ENCODE assay signal across 24 cellular contexts in the genomic region with DNA sequence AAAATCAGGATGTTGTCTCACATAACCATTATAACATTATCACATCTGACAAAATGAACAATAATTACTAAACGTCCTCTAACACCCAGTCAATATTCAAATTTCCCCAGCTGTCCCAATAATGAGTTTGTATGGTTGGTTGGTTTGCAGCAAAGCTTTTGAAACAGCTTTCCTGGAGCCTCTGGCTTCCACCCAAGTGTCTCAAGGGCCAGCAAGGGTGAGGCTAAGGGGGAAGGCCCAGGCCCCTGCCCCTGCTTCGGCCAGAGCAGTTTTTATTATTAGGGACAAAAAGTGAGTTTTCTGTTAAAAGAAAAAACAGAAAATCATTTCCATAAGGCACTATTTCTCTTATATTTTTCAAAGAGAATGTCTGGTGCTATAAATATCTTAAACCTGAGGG. TPM values are rescaled to one million over a fixed set of nuclear protein-coding genes. Genes with fewer than 3 reads are reported as not detected.
A peak's percentile ranks its signal among the peaks of the same experiment; 100 is the strongest.
DNase-seq lines count a peak whose midpoint lies in the region; ATAC-seq and TF ChIP-seq lines count a peak whose summit lies in the region.
"Had no signal": no experiment of that assay in that cellular context is flagged by ENCODE, and none has a peak within 500 bp of the region (broad histone marks: within the 10 kb centered on the region; RNA-seq: fewer than 3 reads in every experiment).

No MANE protein-coding gene starts in this region.

- no peaks in the 10 kb centered on the region for H3K4me1 ChIP-seq in upper lobe of right lung

- H3K4me1 Mint-ChIP-seq in neural crest cell (no peaks in the 10 kb centered on the region), glutamatergic neuron (ENCODE audit: low read depth, unreplicated experiment) (no peaks in the 10 kb centered on the region)

- TF ChIP-seq CTCF in neural crest cell (conservative IDR thresholded peaks at IDR 0.05) (no peak), glutamatergic neuron (IDR thresholded peaks at IDR 0.05; ENCODE audit: partially characterized antibody, unreplicated experiment) (no peak), upper lobe of right lung (IDR thresholded peaks at IDR 0.05) (no peak)

- H3K27me3 Mint-ChIP-seq in neural crest cell (ENCODE audit: low read depth) (peaks cover 2% of the 10 kb centered on the region), glutamatergic neuron (ENCODE audit: unreplicated experiment) (peaks cover 1% of the 10 kb centered on the region)

- intact Hi-C loops in upper lobe of right lung (cut with DNase I): no loop called here

- H3K27ac Mint-ChIP-seq in neural crest cell (ENCODE audit: unreplicated experiment) (peak overlapping the region; percentile 19), glutamatergic neuron (ENCODE audit: unreplicated experiment) (no peak overlapping the region)
- H3K27ac Mint-ChIP-seq: CD8-positive, alpha-beta T cell had no signal

- H3K27ac ChIP-seq in upper lobe of right lung: no peak overlapping the region
- H3K27ac ChIP-seq: 22Rv1 had no signal

- no peaks in the 10 kb centered on the region for H3K27me3 ChIP-seq in upper lobe of right lung

- H3K4me3 Mint-ChIP-seq in neural crest cell: no peak overlapping the region
- no peak overlapping the region for H3K4me3 Mint-ChIP-seq in glutamatergic neuron (ENCODE audit: unreplicated experiment)
- H3K4me3 Mint-ChIP-seq: CD8-positive, alpha-beta T cell had no signal

- ATAC-seq in HG03108 (IDR thresholded peaks at IDR 0.05; ENCODE audit: unreplicated experiment): no peak
- ATAC-seq in upper lobe of right lung: no peak
- ATAC-seq: CD8-positive, alpha-beta T cell; GM12878; Panc1; SK-N-SH treated with all-trans-retinoic acid at 6 μM for 48 hours had no signal

- H3K9me3 ChIP-seq in upper lobe of right lung: no peaks in the 10 kb centered on the region

- H3K9me3 Mint-ChIP-seq in neural crest cell: peaks cover 3% of the 10 kb centered on the region
- peaks cover 6% of the 10 kb centered on the region for H3K9me3 Mint-ChIP-seq in glutamatergic neuron (ENCODE audit: unreplicated experiment)
- H3K9me3 Mint-ChIP-seq: CD8-positive, alpha-beta T cell had no signal

- peak; percentile 14 for DNase-seq in DMS 273 (lab: John Stamatoyannopoulos, UW; ENCODE audit: unreplicated experiment)
- DNase-seq in DMS 273 treated with DMSO at 0.1 percent for 48 hours (lab: John Stamatoyannopoulos, UW): no peak
- DNase-seq in DMS79 (lab: John Stamatoyannopoulos, UW): peak; percentile 28
- DNase-seq in NCI-H69 (lab: John Stamatoyannopoulos, UW): peak; percentile 12
- DNase-seq in neural crest cell (ENCODE audit: low read depth, low spot score): no peak
- no peak for DNase-seq in glutamatergic neuron
- no peak for DNase-seq in upper lobe of right lung
- DNase-seq: ACHN; C1 segment of cervical spinal cord; CD8-positive, alpha-beta T cell; H7; KBM-7; MM.1S; NCI-H1048; NCI-H1694; NCI-H446 treated with DMSO at 0.1 percent for 48 hours; NK-92 treated with Interleukin-12 subunit alpha and Interleukin-12 subunit beta, amount 100 ng/mL, for 24 hours had no signal

- no peaks in the 10 kb centered on the region for H3K36me3 ChIP-seq in upper lobe of right lung

- H3K4me3 ChIP-seq in upper lobe of right lung: no peak overlapping the region
- H3K4me3 ChIP-seq: GM12878 had no signal

- no peaks in the 10 kb centered on the region for H3K36me3 Mint-ChIP-seq in neural crest cell (ENCODE audit: low read depth)
- H3K36me3 Mint-ChIP-seq in glutamatergic neuron (ENCODE audit: unreplicated experiment): no peaks in the 10 kb centered on the region
- H3K36me3 Mint-ChIP-seq: CD8-positive, alpha-beta T cell had no signal

RNA-seq across cellular contexts. Expression of a gene that starts 19.1 kb away (rescaled TPM):
- not detected in 2 replicates for total RNA-seq in neural crest cell
- total RNA-seq in glutamatergic neuron (ENCODE audit: unreplicated experiment): not detected
- not detected for total RNA-seq in upper lobe of right lung
- total RNA-seq: CD8-positive, alpha-beta T cell; GM12878; H7; HT1080; T-helper 2 cell treated with Interferon-gamma antibody and Interleukin-4, amounts not matched to agents 100 ng/mL and 5 ng/mL, for 36 hours had no signal

Comparison
In these comparisons a context has a peak if more than half of its experiments do, and no peak if none do; other contexts are left out.
1. DNase-seq: peak in DMS 273 (single experiment), DMS79 (single experiment) and NCI-H69 (single experiment); none in DMS 273 treated with DMSO at 0.1 percent for 48 hours (single experiment), neural crest cell (single experiment), glutamatergic neuron (single experiment) and upper lobe of right lung (single experiment).